ENCODE assay signal across 19 cellular contexts in the genomic region with DNA sequence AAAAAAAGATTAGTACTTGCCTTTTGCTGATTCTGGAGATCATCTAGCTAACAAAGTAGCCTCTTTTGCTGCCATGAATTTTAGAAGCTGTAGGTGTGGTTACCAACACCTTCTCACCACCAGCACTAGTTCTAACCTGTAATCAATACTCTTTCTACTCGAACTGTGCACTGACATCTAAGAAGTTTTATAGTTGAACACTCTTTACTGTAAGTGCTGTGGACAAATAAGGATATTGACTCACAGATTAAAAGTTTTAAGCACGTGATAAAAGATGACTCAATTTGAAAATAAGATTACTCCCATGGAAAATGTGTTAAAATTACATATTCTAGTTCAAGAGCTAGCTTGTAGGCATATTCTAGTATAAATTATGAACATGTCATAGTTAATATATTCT.
DNase-seq lines count a peak whose midpoint lies in the region; FAIRE-seq and TF ChIP-seq lines count a peak whose summit lies in the region.
"Had no signal": no experiment of that assay in that cellular context is flagged by ENCODE, and none has a peak within 500 bp of the region (broad histone marks: within the 10 kb centered on the region; RNA-seq: fewer than 3 reads in every experiment).

No MANE protein-coding gene starts in this region.

- H3K9me3 ChIP-seq in astrocyte (ENCODE audit: insufficient read depth, low read depth, low read length): no peaks in the 10 kb centered on the region
- H3K9me3 ChIP-seq: BLaER1 treated with 17β-estradiol and CSF1 and Interleukin-3, amounts not matched to agents 10 nM and 100 nM; Peyer's patch; psoas muscle; thoracic aorta had no signal

- no peak overlapping the region for H2AFZ ChIP-seq in ACC112 (ENCODE audit: low read length, unreplicated experiment)
- no peak overlapping the region for H2AFZ ChIP-seq in astrocyte (ENCODE audit: low read depth, low read length)

- H3K27ac Mint-ChIP-seq in astrocyte (ENCODE audit: unreplicated experiment): no peak overlapping the region
- H3K27ac Mint-ChIP-seq: endodermal cell had no signal

- peak overlapping the region; percentile 41 for H3K4me2 ChIP-seq in astrocyte (ENCODE audit: low read length)
- H3K4me2 ChIP-seq: BLaER1 treated with 17β-estradiol and CSF1 and Interleukin-3, amounts not matched to agents 10 nM and 100 nM had no signal

- H3K36me3 ChIP-seq in ACC112 (ENCODE audit: insufficient read depth, low read length): no peaks in the 10 kb centered on the region
- no peaks in the 10 kb centered on the region for H3K36me3 ChIP-seq in astrocyte (ENCODE audit: insufficient read depth, low read length)

- H3K79me2 ChIP-seq in ACC112 (ENCODE audit: control insufficient read depth, insufficient read depth, low read length, unreplicated experiment) (no peaks in the 10 kb centered on the region), astrocyte (ENCODE audit: insufficient read depth, low read length) (no peaks in the 10 kb centered on the region)

- H3K36me3 Mint-ChIP-seq in astrocyte (ENCODE audit: low read depth, unreplicated experiment): no peaks in the 10 kb centered on the region

- DNase-seq in ELR (ENCODE audit: low read depth) (peak; percentile 71), astrocyte (ENCODE audit: low read depth) (peak; percentile 34), hepatic stellate cell (ENCODE audit: low spot score) (peak; percentile 36), pons (ENCODE audit: low spot score) (no peak), anterior cingulate cortex (lab: John Stamatoyannopoulos, UW) (no peak), GM13976 (ENCODE audit: low spot score) (no peak)
- DNase-seq: activated CD4-positive, CD25-positive, alpha-beta regulatory T cell treated with anti-CD3 and anti-CD28 coated beads, Interleukin-2, amount 50 U/mL, for 72 hours; caudate nucleus; DMS53; endodermal cell; head of caudate nucleus; kidney glomerular epithelial cell; NCI-H2081 treated with DMSO at 0.1 percent for 48 hours; Peyer's patch; psoas muscle; T-cell had no signal

- H3K27ac ChIP-seq in ACC112 (ENCODE audit: low read depth, low read length) (peak overlapping the region; percentile 44), astrocyte (ENCODE audit: low read depth, low read length) (peak overlapping the region; percentile 50)
- H3K27ac ChIP-seq: BLaER1 treated with 17β-estradiol and CSF1 and Interleukin-3, amounts not matched to agents 10 nM and 100 nM; Peyer's patch; psoas muscle; thoracic aorta had no signal

- in situ Hi-C loops in GM13976 (cut with MboI; ENCODE audit: low sequenced_read_pairs, unreplicated experiment): no loop called here

- no peak for TF ChIP-seq CTCF in astrocyte (IDR thresholded peaks at IDR 0.05; ENCODE audit: insufficient read depth, low read depth, low read length)
- no peak for TF ChIP-seq CTCF in GM13976 (IDR thresholded peaks at IDR 0.05; ENCODE audit: borderline replicate concordance, control extremely low read depth, extremely low read depth, insufficient read depth, missing control alignments)

- H4K20me1 ChIP-seq in astrocyte (ENCODE audit: insufficient read depth, low read length): no peaks in the 10 kb centered on the region
- H4K20me1 ChIP-seq: BLaER1 treated with 17β-estradiol and CSF1 and Interleukin-3, amounts not matched to agents 10 nM and 100 nM had no signal

- no peak overlapping the region for H3K4me3 Mint-ChIP-seq in astrocyte (ENCODE audit: unreplicated experiment)
- H3K4me3 Mint-ChIP-seq: endodermal cell, T-cell had no signal

- H3K27me3 ChIP-seq in ACC112 (ENCODE audit: insufficient read depth, low read length) (no peaks in the 10 kb centered on the region), astrocyte (ENCODE audit: insufficient read depth, low read length) (no peaks in the 10 kb centered on the region)
- H3K27me3 ChIP-seq: BLaER1 treated with 17β-estradiol and CSF1 and Interleukin-3, amounts not matched to agents 10 nM and 100 nM; Peyer's patch had no signal

- no peaks in the 10 kb centered on the region for H3K9me3 Mint-ChIP-seq in astrocyte (ENCODE audit: unreplicated experiment)
- H3K9me3 Mint-ChIP-seq: endodermal cell, T-cell had no signal

- H3K9ac ChIP-seq in astrocyte (ENCODE audit: low read length): peak overlapping the region; percentile 9
- H3K9ac ChIP-seq: BLaER1 treated with 17β-estradiol and CSF1 and Interleukin-3, amounts not matched to agents 10 nM and 100 nM had no signal

- no peak for FAIRE-seq in astrocyte (lab: Jason Lieb, UNC)

- H3K4me1 ChIP-seq in ACC112 (ENCODE audit: control insufficient read depth, insufficient read depth, low read length, unreplicated experiment) (peaks cover 14% of the 10 kb centered on the region), astrocyte (ENCODE audit: insufficient read depth, low read length) (peaks cover 7% of the 10 kb centered on the region)
- H3K4me1 ChIP-seq: BLaER1 treated with 17β-estradiol and CSF1 and Interleukin-3, amounts not matched to agents 10 nM and 100 nM; Peyer's patch; psoas muscle had no signal

- peaks cover 4% of the 10 kb centered on the region for H3K4me1 Mint-ChIP-seq in astrocyte (ENCODE audit: low read depth, unreplicated experiment)
- H3K4me1 Mint-ChIP-seq: endodermal cell had no signal

- no peaks in the 10 kb centered on the region for H3K27me3 Mint-ChIP-seq in astrocyte (ENCODE audit: low read depth, unreplicated experiment)
- H3K27me3 Mint-ChIP-seq: T-cell had no signal

- H3K4me3 ChIP-seq in ACC112 (ENCODE audit: low read depth, low read length) (0 out of 2 replicates have a peak overlapping the region, but pooled peaks have one; percentile 21), astrocyte (ENCODE audit: insufficient read depth, low read depth, low read length) (no peak overlapping the region)
- H3K4me3 ChIP-seq: BLaER1 treated with 17β-estradiol and CSF1 and Interleukin-3, amounts not matched to agents 10 nM and 100 nM; Peyer's patch; psoas muscle; thoracic aorta had no signal

Comparison
In these comparisons a context has a peak if more than half of its experiments do, and no peak if none do; other contexts are left out.
1. DNase-seq: peak in ELR (single experiment), astrocyte (single experiment) and hepatic stellate cell (single experiment); none in pons (single experiment), anterior cingulate cortex (0 of 58) and GM13976 (single experiment).